15 cellular contexts compared by ENCODE assay signal in the genomic region with DNA sequence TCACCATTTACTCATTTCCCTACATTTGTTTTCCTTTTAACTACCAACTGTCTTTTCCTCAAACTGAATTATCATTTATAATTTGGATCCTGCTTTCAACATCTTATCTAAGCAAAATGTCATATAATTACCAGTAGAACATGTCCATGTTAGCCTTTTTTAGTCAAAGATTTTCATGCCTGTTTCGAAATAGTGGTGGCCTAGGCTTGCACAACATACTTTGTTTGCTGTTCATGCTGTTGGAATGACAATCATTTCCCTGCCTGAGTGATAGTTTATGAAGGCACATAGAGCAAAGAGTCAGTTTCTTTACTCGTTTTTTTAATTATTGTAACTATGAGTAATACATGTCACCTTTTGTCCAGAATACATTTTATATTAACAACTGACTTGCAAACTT.
DNase-seq lines count a peak whose midpoint lies in the region; ATAC-seq and TF ChIP-seq lines count a peak whose summit lies in the region.
"Had no signal": no experiment of that assay in that cellular context is flagged by ENCODE, and none has a peak within 500 bp of the region (broad histone marks: within the 10 kb centered on the region; RNA-seq: fewer than 3 reads in every experiment).

No MANE protein-coding gene starts in this region.

- H2BK5ac ChIP-seq in mesendoderm (ENCODE audit: low read length), result no peak overlapping the region

- H3K27ac ChIP-seq in mesendoderm (ENCODE audit: low read depth, low read length), result no peak overlapping the region
- H3K27ac ChIP-seq: VCaP had no signal

- no peak overlapping the region for H4K8ac ChIP-seq in mesendoderm (ENCODE audit: low read depth, low read length)

- no CpG with 5 or more reads among the region's 2 CpGs for WGBS in mesendoderm (ENCODE audit: extremely low coverage, insufficient coverage, low lambda C conversion rate)

- no peak overlapping the region for H2BK15ac ChIP-seq in mesendoderm (replicated peaks; ENCODE audit: low read depth)

- ATAC-seq in GM19395 (IDR thresholded peaks at IDR 0.05; ENCODE audit: unreplicated experiment) (no peak), esophagus mucosa (no peak), GM18498 (IDR thresholded peaks at IDR 0.05; ENCODE audit: unreplicated experiment) (no peak)
- ATAC-seq: CD8-positive, alpha-beta T cell; naive thymus-derived CD4-positive, alpha-beta T cell had no signal

- no peak for TF ChIP-seq CTCF in AG09319 (IDR thresholded peaks at IDR 0.05; ENCODE audit: low read depth, low read length)
- no peak for TF ChIP-seq CTCF in epithelial cell of esophagus (IDR thresholded peaks at IDR 0.05; ENCODE audit: insufficient read depth, low read depth, low read length, missing control alignments)

- no peaks in the 10 kb centered on the region for H3K4me1 ChIP-seq in mesendoderm (ENCODE audit: control insufficient read depth, low read depth, low read length)

- no peak overlapping the region for H4K5ac ChIP-seq in mesendoderm (ENCODE audit: low read length)

- no peaks in the 10 kb centered on the region for H3K79me1 ChIP-seq in mesendoderm (ENCODE audit: low read length)

- H2BK120ac ChIP-seq in mesendoderm (ENCODE audit: low read depth, low read length), result no peak overlapping the region

- H3K23ac ChIP-seq in mesendoderm (ENCODE audit: low read length), result no peak overlapping the region

- H3K27me3 ChIP-seq in mesendoderm (ENCODE audit: insufficient read depth, low read length, poor library complexity), result no peaks in the 10 kb centered on the region

- no peak overlapping the region for H3K56ac ChIP-seq in mesendoderm (ENCODE audit: low read length)

- no peak overlapping the region for H2AK5ac ChIP-seq in mesendoderm (ENCODE audit: low read length)

- H3K18ac ChIP-seq in mesendoderm (ENCODE audit: low read length), result no peak overlapping the region

- no peak overlapping the region for H3K9ac ChIP-seq in mesendoderm (ENCODE audit: low read length)

- H3K4me2 ChIP-seq in mesendoderm (ENCODE audit: low read length), result no peak overlapping the region

- DNase-seq in AG09319 (ENCODE audit: extremely low read depth, low read depth) (peak; percentile 53), LHCN-M2 (ENCODE audit: low read depth) (peak; percentile 73), epithelial cell of esophagus (ENCODE audit: low read depth) (peak; percentile 91), mesendoderm (peak; percentile 26), cerebellar nuclear complex (lab: John Stamatoyannopoulos, UW) (no peak)
- DNase-seq: activated T-cell treated with anti-CD3 and anti-CD28 coated beads, Interleukin-2, amount 50 U/mL, for 1 hour; CD8-positive, alpha-beta T cell; dermis blood vessel endothelial cell; hippocampal formation; naive thymus-derived CD4-positive, alpha-beta T cell; NCI-H1930 had no signal

- H3K36me3 ChIP-seq in mesendoderm (ENCODE audit: control insufficient read depth, insufficient read depth, low read length), result no peaks in the 10 kb centered on the region

- no peak overlapping the region for H3K4ac ChIP-seq in mesendoderm (ENCODE audit: low read depth, low read length)

- no peak overlapping the region for H3K4me3 ChIP-seq in epithelial cell of esophagus (ENCODE audit: low read length)
- H3K4me3 ChIP-seq in mesendoderm (ENCODE audit: low read length), result no peak overlapping the region

- H3K79me2 ChIP-seq in mesendoderm (ENCODE audit: control insufficient read depth, insufficient read depth, low read length), result no peaks in the 10 kb centered on the region

Comparison
In these comparisons a context has a peak if more than half of its experiments do, and no peak if none do; other contexts are left out.
1. DNase-seq: peak in AG09319 (single experiment), LHCN-M2 (single experiment), epithelial cell of esophagus (single experiment) and mesendoderm (single experiment); none in cerebellar nuclear complex (0 of 2).